10 cellular contexts compared by ENCODE assay signal in the genomic region with DNA sequence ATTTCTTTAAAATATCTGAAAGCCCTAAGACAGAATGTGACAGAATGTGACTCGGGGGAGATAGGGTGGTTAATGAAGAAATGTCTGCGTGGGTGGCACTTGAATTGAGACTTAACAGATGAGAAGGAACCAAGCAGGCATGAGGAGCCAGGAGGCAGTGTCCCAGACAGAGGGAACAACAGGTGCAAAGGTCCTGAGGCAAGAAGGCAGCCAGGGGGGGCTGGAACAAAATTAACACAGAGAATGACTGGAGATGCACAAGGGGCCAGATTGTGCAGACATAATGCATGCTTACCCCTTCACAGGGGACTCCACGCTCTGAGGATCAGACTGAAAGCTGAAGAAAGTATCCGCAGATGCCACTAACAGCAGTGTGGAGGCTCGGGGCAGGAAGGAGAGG. TPM values are rescaled to one million over a fixed set of nuclear protein-coding genes. Genes with fewer than 3 reads are reported as not detected.
A peak's percentile ranks its signal among the peaks of the same experiment; 100 is the strongest.
DNase-seq lines count a peak whose midpoint lies in the region; ATAC-seq and TF ChIP-seq lines count a peak whose summit lies in the region.
"Had no signal": no experiment of that assay in that cellular context is flagged by ENCODE, and none has a peak within 500 bp of the region (broad histone marks: within the 10 kb centered on the region; RNA-seq: fewer than 3 reads in every experiment).

No MANE protein-coding gene starts in this region.

- no peaks in the 10 kb centered on the region for H3K27me3 ChIP-seq in DOHH2 (ENCODE audit: control insufficient read depth, low read length)
- no peaks in the 10 kb centered on the region for H3K27me3 ChIP-seq in OCI-LY3 (ENCODE audit: low read depth, low read length)

- no peaks in the 10 kb centered on the region for H3K9me2 ChIP-seq in DOHH2 (replicated peaks; ENCODE audit: control insufficient read depth, low read length)

- H3K4me2 ChIP-seq in DOHH2 (ENCODE audit: low read length): peak overlapping the region; percentile 71
- H3K4me2 ChIP-seq in OCI-LY3 (ENCODE audit: low read length): peak overlapping the region; percentile 97

- TF ChIP-seq CTCF in DOHH2 (IDR thresholded peaks at IDR 0.05; ENCODE audit: low read depth, low read length, poor library complexity, severe bottlenecking) (no peak), OCI-LY3 (IDR thresholded peaks at IDR 0.05; ENCODE audit: low read depth, low read length) (no peak), epithelial cell of proximal tubule (conservative IDR thresholded peaks at IDR 0.05; ENCODE audit: low read depth, low read length) (no peak), osteocyte (IDR thresholded peaks at IDR 0.05) (no peak)

- H3K4me3 Mint-ChIP-seq in osteocyte (ENCODE audit: unreplicated experiment): peak overlapping the region; percentile 98

- H3K27ac ChIP-seq in DOHH2 (ENCODE audit: low read depth, low read length) (no peak overlapping the region), OCI-LY3 (ENCODE audit: low read length) (no peak overlapping the region)

- H3F3A ChIP-seq in DOHH2 (ENCODE audit: control insufficient read depth, insufficient read depth): 0 out of 2 replicates have a peak, but pooled peaks cover 3% of the 10 kb centered on the region

- peaks cover 33% of the 10 kb centered on the region for H3K4me1 ChIP-seq in DOHH2 (ENCODE audit: control insufficient read depth, low read length)
- peaks cover 20% of the 10 kb centered on the region for H3K4me1 ChIP-seq in OCI-LY3 (ENCODE audit: low read length)

- peaks cover 65% of the 10 kb centered on the region for H3K79me2 ChIP-seq in DOHH2 (ENCODE audit: control insufficient read depth, low read length)
- H3K79me2 ChIP-seq in OCI-LY3 (ENCODE audit: low read length): peaks cover 57% of the 10 kb centered on the region

- no peak for DNase-seq in epithelial cell of proximal tubule (ENCODE audit: low read depth)
- no peak for DNase-seq in osteocyte (ENCODE audit: extremely low spot score, unreplicated experiment)
- no peak for DNase-seq in COLO829 (ENCODE audit: low spot score)
- DNase-seq in KG1 (lab: John Stamatoyannopoulos, UW): no peak
- DNase-seq: GOT3, mesendoderm had no signal

- H3K36me3 ChIP-seq in DOHH2 (ENCODE audit: control insufficient read depth, low read length) (peaks cover 43% of the 10 kb centered on the region), OCI-LY3 (replicated peaks; ENCODE audit: low read depth, low read length) (peaks cover 6% of the 10 kb centered on the region)

- H3K9me3 ChIP-seq in DOHH2 (ENCODE audit: control insufficient read depth, insufficient read depth, low read length) (no peaks in the 10 kb centered on the region), OCI-LY3 (ENCODE audit: insufficient read depth, low read length) (no peaks in the 10 kb centered on the region)

- peak overlapping the region; percentile 49 for H3K27ac Mint-ChIP-seq in osteocyte (ENCODE audit: unreplicated experiment)

- H3K9me3 Mint-ChIP-seq in osteocyte (ENCODE audit: unreplicated experiment): no peaks in the 10 kb centered on the region

- peaks cover 3% of the 10 kb centered on the region for H3K27me3 Mint-ChIP-seq in osteocyte (ENCODE audit: unreplicated experiment)

- no peak overlapping the region for H3K9ac ChIP-seq in OCI-LY3 (ENCODE audit: low read length)

- H3K36me3 Mint-ChIP-seq in osteocyte (ENCODE audit: unreplicated experiment): no peaks in the 10 kb centered on the region

- H3K4me1 Mint-ChIP-seq in osteocyte (ENCODE audit: unreplicated experiment): peaks cover 28% of the 10 kb centered on the region

- no peak overlapping the region for H2AFZ ChIP-seq in OCI-LY3 (ENCODE audit: low read depth, low read length)

- H4K20me1 ChIP-seq in DOHH2 (ENCODE audit: control insufficient read depth, insufficient read depth, low read depth, low read length) (peaks cover 19% of the 10 kb centered on the region; the same call in 1 of the 2 replicates), OCI-LY3 (ENCODE audit: insufficient read depth, low read length) (0 out of 2 replicates have a peak, but pooled peaks cover 6% of the 10 kb centered on the region)

- peak overlapping the region; percentile 89 for H3K4me3 ChIP-seq in DOHH2 (ENCODE audit: low read length)
- no peak overlapping the region for H3K4me3 ChIP-seq in OCI-LY3 (ENCODE audit: low read length)
- peak overlapping the region; percentile 74 for H3K4me3 ChIP-seq in epithelial cell of proximal tubule (ENCODE audit: low read depth, low read length)

- ATAC-seq in GM19328 (IDR thresholded peaks at IDR 0.05; ENCODE audit: unreplicated experiment) (no peak), GM21526 (IDR thresholded peaks at IDR 0.05; ENCODE audit: low FRiP score, unreplicated experiment) (no peak)

RNA-seq across cellular contexts. Expression of a gene that starts 1.7 kb away (rescaled TPM):
- total RNA-seq in epithelial cell of proximal tubule (252 and 266 TPM in 2 replicates), osteocyte (102 and 109 TPM in 2 replicates)

RNA-seq across cellular contexts. Expression of a gene that starts 8.0 kb away (rescaled TPM):
- total RNA-seq in epithelial cell of proximal tubule: 17.1 and 19.6 TPM in 2 replicates
- 6.2 and 7.4 TPM in 2 replicates for total RNA-seq in osteocyte

RNA-seq across cellular contexts. Expression of a gene that starts 34.5 kb away (rescaled TPM):
- total RNA-seq in epithelial cell of proximal tubule (not detected in 2 replicates), osteocyte (not detected in 2 replicates)

RNA-seq across cellular contexts. Expression of a gene that starts 38.1 kb away (rescaled TPM):
- total RNA-seq in epithelial cell of proximal tubule (41.9 and 42.7 TPM in 2 replicates), osteocyte (10.7 and 11.1 TPM in 2 replicates)

RNA-seq across cellular contexts. Expression of a gene that starts 46.2 kb away (rescaled TPM):
- total RNA-seq in epithelial cell of proximal tubule: 150 and 273 TPM in 2 replicates
- 98.8 and 102 TPM in 2 replicates for total RNA-seq in osteocyte
